Comparison of ENCODE assay signal across 8 cellular contexts in the genomic region with DNA sequence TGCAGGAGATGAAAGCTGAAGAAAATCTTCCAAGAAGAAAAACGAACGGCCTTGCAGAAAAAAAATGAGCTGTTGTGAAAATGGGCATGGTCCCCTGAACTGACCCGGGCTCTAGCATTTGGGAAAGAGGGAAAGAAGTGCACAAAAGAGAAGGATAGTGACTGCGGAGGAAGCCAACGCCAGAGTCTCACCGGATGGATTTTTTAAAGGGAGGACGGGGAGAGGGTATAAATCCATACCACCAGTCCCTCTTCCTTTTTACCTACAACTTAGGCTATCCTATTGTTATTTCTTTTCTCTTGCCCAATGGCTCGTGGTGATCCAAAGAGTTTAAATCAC. TPM values are rescaled to one million over a fixed set of nuclear protein-coding genes. Genes with fewer than 3 reads are reported as not detected.
A peak's percentile ranks its signal among the peaks of the same experiment; 100 is the strongest.
DNase-seq lines count a peak whose midpoint lies in the region; ATAC-seq and TF ChIP-seq lines count a peak whose summit lies in the region.

No MANE protein-coding gene starts in this region.

- no peak for ATAC-seq in naive thymus-derived CD8-positive, alpha-beta T cell
- ATAC-seq in GM18867 (IDR thresholded peaks at IDR 0.05; ENCODE audit: unreplicated experiment): no peak

- H3K9me3 ChIP-seq in BE2C (no peaks in the 10 kb centered on the region), Karpas-422 (ENCODE audit: low read length) (no peaks in the 10 kb centered on the region)

- no peaks in the 10 kb centered on the region for H3K27me3 ChIP-seq in BE2C
- H3K27me3 ChIP-seq in Karpas-422 (ENCODE audit: low read length): no peaks in the 10 kb centered on the region

- peak overlapping the region; percentile 90 for H3K4me3 Mint-ChIP-seq in dendritic cell treated with granulocyte-macrophage colony-stimulating factor and Interleukin-4, amounts not matched to agents 40 ng/mL and 50 ng/mL, for 4 days
- H3K4me3 Mint-ChIP-seq in naive thymus-derived CD8-positive, alpha-beta T cell: peak overlapping the region; percentile 85 to 94 (median 91)

- H3K27ac Mint-ChIP-seq in dendritic cell treated with granulocyte-macrophage colony-stimulating factor and Interleukin-4, amounts not matched to agents 40 ng/mL and 50 ng/mL, for 4 days: peak overlapping the region; percentile 78
- peak overlapping the region; percentile 79 to 97 (median 95) for H3K27ac Mint-ChIP-seq in naive thymus-derived CD8-positive, alpha-beta T cell

- in situ Hi-C loops in G401 (cut with HindIII; ENCODE audit: low sequenced_read_pairs): no loop called here

- H3K4me1 ChIP-seq in BE2C (no peaks in the 10 kb centered on the region), Karpas-422 (ENCODE audit: low read length) (peaks cover 24% of the 10 kb centered on the region)

- H3K9ac ChIP-seq in Karpas-422 (ENCODE audit: low read length): peak overlapping the region; percentile 88

- H3K27ac ChIP-seq in Karpas-422 (ENCODE audit: low read length): no peak overlapping the region

- H3K36me3 Mint-ChIP-seq in dendritic cell treated with granulocyte-macrophage colony-stimulating factor and Interleukin-4, amounts not matched to agents 40 ng/mL and 50 ng/mL, for 4 days (ENCODE audit: low read depth): peaks cover 6% of the 10 kb centered on the region
- H3K36me3 Mint-ChIP-seq in naive thymus-derived CD8-positive, alpha-beta T cell: peaks cover 0 to 11% (median 5%) of the 10 kb centered on the region in 3 donors

- H3K4me3 ChIP-seq in BE2C (ENCODE audit: low read depth, low read length) (peak overlapping the region; percentile 92), Karpas-422 (ENCODE audit: low read length) (peak overlapping the region; percentile 90)

- peaks cover 24% of the 10 kb centered on the region for H3K27me3 Mint-ChIP-seq in dendritic cell treated with granulocyte-macrophage colony-stimulating factor and Interleukin-4, amounts not matched to agents 40 ng/mL and 50 ng/mL, for 4 days
- H3K27me3 Mint-ChIP-seq in naive thymus-derived CD8-positive, alpha-beta T cell: peaks cover 7 to 21% (median 9%) of the 10 kb centered on the region in 5 donors

- peaks cover 26% of the 10 kb centered on the region for H3K79me2 ChIP-seq in Karpas-422 (ENCODE audit: low read length)

- no peaks in the 10 kb centered on the region for H3K9me3 Mint-ChIP-seq in dendritic cell treated with granulocyte-macrophage colony-stimulating factor and Interleukin-4, amounts not matched to agents 40 ng/mL and 50 ng/mL, for 4 days
- no peaks in the 10 kb centered on the region for H3K9me3 Mint-ChIP-seq in naive thymus-derived CD8-positive, alpha-beta T cell

- peaks cover 17% of the 10 kb centered on the region for H3K4me1 Mint-ChIP-seq in dendritic cell treated with granulocyte-macrophage colony-stimulating factor and Interleukin-4, amounts not matched to agents 40 ng/mL and 50 ng/mL, for 4 days (ENCODE audit: low read depth)
- H3K4me1 Mint-ChIP-seq in naive thymus-derived CD8-positive, alpha-beta T cell: peaks cover 13 to 31% (median 22%) of the 10 kb centered on the region in 4 donors

- H3K36me3 ChIP-seq in BE2C (peaks cover 10% of the 10 kb centered on the region), Karpas-422 (ENCODE audit: insufficient read depth, low read length) (0 out of 2 replicates have a peak, but pooled peaks cover under 1% of the 10 kb centered on the region)

- POLR2A ChIA-PET in naive thymus-derived CD8-positive, alpha-beta T cell (lab: Charles Lee): interaction anchor here (0.8 to 1.7 kb wide), 3 partner anchors 63 to 458 kb away, joined by 3 to 4 read pairs (median 4); a partner anchor contains a TSS

- H3K9me2 ChIP-seq in Karpas-422 (replicated peaks; ENCODE audit: insufficient read depth, low read length): peaks cover 6% of the 10 kb centered on the region; the same call in 1 of the 2 replicates

- no peak for TF ChIP-seq CTCF in BE2C (IDR thresholded peaks at IDR 0.05; ENCODE audit: low read depth, low read length)

- no peaks in the 10 kb centered on the region for H4K20me1 ChIP-seq in Karpas-422 (ENCODE audit: insufficient read depth, low read depth, low read length)

- intact Hi-C loops in dendritic cell treated with granulocyte-macrophage colony-stimulating factor and Interleukin-4, amounts not matched to agents 40 ng/mL and 50 ng/mL, for 4 days (cut with micrococcal nuclease): no loop called here

- peak overlapping the region; percentile 84 for H2AFZ ChIP-seq in Karpas-422 (ENCODE audit: low read length)

- H3K4me2 ChIP-seq in Karpas-422 (ENCODE audit: low read depth, low read length, poor library complexity, severe bottlenecking): peak overlapping the region; percentile 87

- DNase-seq in BE2C (no peak), Karpas-422 (no peak), SHP77 (lab: John Stamatoyannopoulos, UW) (no peak), NCI-H146 treated with DMSO at 0.1 percent for 48 hours (lab: John Stamatoyannopoulos, UW; ENCODE audit: unreplicated experiment) (no peak), G401 (ENCODE audit: low spot score) (no peak)
- DNase-seq in naive thymus-derived CD8-positive, alpha-beta T cell: no peak

RNA-seq across cellular contexts. Expression of a gene that starts 0.6 kb away (rescaled TPM):
- 17.8 TPM for polyA plus RNA-seq in BE2C (2012; ENCODE audit: insufficient read depth, insufficient read length, low read depth)
- total RNA-seq in Karpas-422 (2014; rRNA removed; shearing (Covaris generic); ENCODE audit: low replicate concordance): 8.3 and 15.9 TPM in 2 replicates
- total RNA-seq in naive thymus-derived CD8-positive, alpha-beta T cell: 1 to 10 TPM; 4.8 to 5.6 TPM
- 1 to 10 TPM in 2 of 3 donors, under 1 TPM in 1; 0.91 to 1.8 (median 1.7) TPM for polyA plus RNA-seq in naive thymus-derived CD8-positive, alpha-beta T cell
- 16.7 and 22.8 TPM in 2 replicates for total RNA-seq in G401 (2014; rRNA removed; shearing (Covaris generic))

RNA-seq across cellular contexts. Expression of a gene that starts 23.2 kb away (rescaled TPM):
- polyA plus RNA-seq in BE2C (2012; ENCODE audit: insufficient read depth, insufficient read length, low read depth): 0.17 TPM
- not detected in 2 replicates for total RNA-seq in Karpas-422 (2014; rRNA removed; shearing (Covaris generic); ENCODE audit: low replicate concordance)
- not detected for total RNA-seq in naive thymus-derived CD8-positive, alpha-beta T cell
- not detected for polyA plus RNA-seq in naive thymus-derived CD8-positive, alpha-beta T cell
- total RNA-seq in G401 (2014; rRNA removed; shearing (Covaris generic)): not detected in 2 replicates
